ENCODE assay signal across 9 cellular contexts in the genomic region with DNA sequence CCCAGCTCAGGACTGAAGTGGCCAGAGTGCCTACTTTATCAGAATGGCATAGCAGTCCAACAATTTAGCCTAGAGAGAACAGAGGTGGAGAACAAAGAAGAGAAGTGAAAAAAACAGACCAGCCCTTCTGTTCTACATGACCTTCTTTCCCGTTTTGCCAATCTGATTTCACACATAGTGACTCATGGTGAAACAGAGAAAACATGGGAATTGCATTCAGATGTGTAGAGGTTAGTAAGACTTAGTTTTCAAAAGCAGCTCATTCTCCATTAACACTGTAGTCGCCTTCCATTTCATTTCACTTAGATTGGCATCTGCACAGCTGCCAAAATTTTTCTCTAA. TPM values are rescaled to one million over a fixed set of nuclear protein-coding genes. Genes with fewer than 3 reads are reported as not detected.
DNase-seq lines count a peak whose midpoint lies in the region; ATAC-seq, FAIRE-seq and TF ChIP-seq lines count a peak whose summit lies in the region.
"Had no signal": no experiment of that assay in that cellular context is flagged by ENCODE, and none has a peak within 500 bp of the region (broad histone marks: within the 10 kb centered on the region; RNA-seq: fewer than 3 reads in every experiment).

No MANE protein-coding gene starts in this region.

- H3K27me3 ChIP-seq in Caco-2 (replicated peaks; ENCODE audit: control insufficient read depth, insufficient read depth, low read length) (no peaks in the 10 kb centered on the region), small intestine (ENCODE audit: control insufficient read depth in 2 of 2, insufficient read depth in 2 of 2, low read length in 2 of 2) (no peaks in the 10 kb centered on the region)

- peaks cover 9% of the 10 kb centered on the region for H3K4me1 ChIP-seq in Caco-2
- H3K4me1 ChIP-seq in small intestine (ENCODE audit: control insufficient read depth in 2 of 2, insufficient read depth in 1 of 2, low read depth in 1 of 2, low read length in 1 of 2), result peaks cover 5 to 25% of the 10 kb centered on the region in 2 donors

- H3K36me3 ChIP-seq in Caco-2 (ENCODE audit: control insufficient read depth, insufficient read depth, low read length) (no peaks in the 10 kb centered on the region), small intestine (ENCODE audit: control insufficient read depth in 2 of 2, insufficient read depth in 2 of 2, low read length in 2 of 2) (no peaks in the 10 kb centered on the region)

- TF ChIP-seq CTCF in Caco-2 (IDR thresholded peaks at IDR 0.05; ENCODE audit: insufficient read depth in 1 of 2, low read depth in 1 of 2, low read length in 1 of 2, severe bottlenecking in 1 of 2, unreplicated experiment in 1 of 2), result no peak

- H3K9me3 ChIP-seq in Caco-2 (no peaks in the 10 kb centered on the region), small intestine (ENCODE audit: control insufficient read depth, low read depth) (no peaks in the 10 kb centered on the region)

- H3K27ac Mint-ChIP-seq in Caco-2 (ENCODE audit: unreplicated experiment), result peak overlapping the region; percentile 57

- 0 to 3% (median 2%) methylated on average over 2 of the region's 2 CpGs for WGBS in adipose tissue, 3 donors
- WGBS in small intestine, 3 donors, result 0 to 2% (median 2%) methylated on average over 2 of the region's 2 CpGs

- H3K36me3 Mint-ChIP-seq in Caco-2 (ENCODE audit: insufficient read depth, unreplicated experiment), result no peaks in the 10 kb centered on the region

- ATAC-seq in HG03439 (IDR thresholded peaks at IDR 0.05; ENCODE audit: unreplicated experiment) (peak; percentile 0), HG03521 (IDR thresholded peaks at IDR 0.05; ENCODE audit: unreplicated experiment) (no peak)

- H3K4me1 Mint-ChIP-seq in Caco-2 (ENCODE audit: low read depth, unreplicated experiment), result peaks cover 25% of the 10 kb centered on the region

- intact Hi-C loops in Caco-2 (cut with micrococcal nuclease; ENCODE audit: unreplicated experiment), result no loop called here

- peak overlapping the region; percentile 85 for H3K4me3 Mint-ChIP-seq in Caco-2 (ENCODE audit: unreplicated experiment)

- H3K4me3 ChIP-seq in Caco-2 (ENCODE audit: low read depth, low read length), result peak overlapping the region; percentile 92
- H3K4me3 ChIP-seq in small intestine (ENCODE audit: low read depth in 1 of 2, low read length in 2 of 2), result peak overlapping the region in 1 of 2 donors; percentile 99

- H3K27ac ChIP-seq in adipose tissue (ENCODE audit: low read depth, low read length), result peak overlapping the region; percentile 58
- H3K27ac ChIP-seq in small intestine (ENCODE audit: low read depth in 1 of 2, low read length in 1 of 2), result peak overlapping the region; percentile 91 to 98

- no peak for FAIRE-seq in small intestine (lab: Jason Lieb, UNC)

- no TSS peak for BruUV-seq in Caco-2 (replicated peaks; lab: Mats Ljungman, UMichigan)

- CTCF ChIA-PET in Caco-2 (lab: Charles Lee), result no interaction called here

- POLR2A ChIA-PET in Caco-2 (lab: Charles Lee), result no interaction called here

- no peaks in the 10 kb centered on the region for H3K9me3 Mint-ChIP-seq in Caco-2 (ENCODE audit: unreplicated experiment)

- DNase-seq in Caco-2 (no peak), hepatic stellate cell (ENCODE audit: low spot score) (peak; percentile 60), small intestine (peak; percentile 64), activated gamma-delta T cell treated with Interleukin-2 at 50 U/mL for 16 hours (no peak), ureter (ENCODE audit: low spot score) (no peak)

- no peaks in the 10 kb centered on the region for H3K27me3 Mint-ChIP-seq in Caco-2 (ENCODE audit: insufficient read depth, unreplicated experiment)

RNA-seq across cellular contexts. Expression of a gene that starts 0.4 kb away (rescaled TPM):
- total RNA-seq in Caco-2 (2022) (31.2 and 32.1 TPM in 2 replicates), ureter (106 TPM)
- polyA plus RNA-seq in adipose tissue (100 to 1,000 TPM in 2 of 3 donors, 10 to 100 TPM in 1; 52.1 to 145 (median 124) TPM), small intestine (10 to 100 TPM; 23.0 to 71.4 (median 50.1) TPM)

RNA-seq across cellular contexts. Expression of a gene that starts 4.1 kb away (rescaled TPM):
- total RNA-seq in Caco-2 (2022) (45.7 and 49.6 TPM in 2 replicates), ureter (72.4 TPM)
- polyA plus RNA-seq in adipose tissue (10 to 100 TPM; 14.3 to 48.0 (median 37.1) TPM), small intestine (10 to 100 TPM; 32.2 to 45.8 (median 37.0) TPM)

RNA-seq across cellular contexts. Expression of a gene that starts 32.2 kb away (rescaled TPM):
- total RNA-seq in Caco-2 (2022) (30.2 and 35.0 TPM in 2 replicates), ureter (39.1 TPM)
- polyA plus RNA-seq in adipose tissue (1 to 10 TPM; 8.4 to 9.2 (median 8.7) TPM), small intestine (10 to 100 TPM in 2 of 3 donors, 1 to 10 TPM in 1; 9.5 to 12.5 (median 10.3) TPM)

RNA-seq across cellular contexts. Expression of a gene that starts 38.1 kb away (rescaled TPM):
- not detected in 2 replicates for total RNA-seq in Caco-2 (2022)
- polyA plus RNA-seq in adipose tissue, result under 1 TPM; 0.03 to 0.22 (median 0.06) TPM
- polyA plus RNA-seq in small intestine, result under 1 TPM in 2 of 3 donors, not detected in 1; 0.09 to 0.27 TPM
- total RNA-seq in ureter, result 0.13 TPM
- total RNA-seq: activated CD8-positive, alpha-beta memory T cell treated with anti-CD3 and anti-CD28 coated beads for 36 hours had no signal

Comparison
In these comparisons a context has a peak if more than half of its experiments do, and no peak if none do; other contexts are left out.
1. DNase-seq: peak in hepatic stellate cell (single experiment) and small intestine (single experiment); none in Caco-2 (0 of 2), activated gamma-delta T cell treated with Interleukin-2 at 50 U/mL for 16 hours (single experiment) and ureter (single experiment).